23 cellular contexts compared by ENCODE assay signal in the genomic region with DNA sequence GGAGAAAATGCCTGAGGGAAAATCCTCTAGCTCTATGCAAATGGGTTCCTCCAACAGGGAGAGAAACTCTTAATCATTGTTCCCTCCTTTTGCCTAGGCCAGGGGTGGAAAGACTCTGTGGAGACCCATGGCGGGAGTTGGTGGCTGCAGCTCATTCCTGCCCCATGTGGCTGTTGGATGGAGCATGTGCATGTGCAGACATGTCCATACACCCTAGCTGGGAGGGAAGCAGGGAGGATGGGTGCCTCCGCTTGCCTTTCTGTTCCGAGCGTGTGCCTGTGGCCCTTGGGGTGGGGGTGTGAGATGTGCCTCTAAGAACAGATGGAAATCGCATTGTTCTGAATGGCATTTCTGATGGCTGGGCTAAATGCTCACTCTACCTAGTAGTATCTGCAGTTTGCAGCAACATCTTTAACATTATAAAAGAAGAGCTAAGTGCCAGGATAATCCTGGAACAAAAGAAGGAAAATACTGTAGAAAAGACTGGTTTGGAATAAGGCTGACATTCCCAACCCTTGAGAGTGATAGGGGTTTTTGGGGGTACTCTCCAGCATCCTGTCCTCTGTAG.
"Had no signal": no experiment of that assay in that cellular context is flagged by ENCODE, and none has a peak within 500 bp of the region (broad histone marks: within the 10 kb centered on the region; RNA-seq: fewer than 3 reads in every experiment).

No MANE protein-coding gene starts in this region.

- H3K27me3 ChIP-seq: adrenal gland, foreskin keratinocyte, left lung, spleen, thyroid gland had no signal

- H3K36me3 Mint-ChIP-seq: natural killer cell had no signal

- H3K36me3 ChIP-seq: adrenal gland, prostate gland, thyroid gland had no signal

- H3K4me3 ChIP-seq: adrenal gland, coronary artery, left lung, lung, prostate gland, spleen, thyroid gland had no signal

- H3K27me3 Mint-ChIP-seq: activated naive CD8-positive, alpha-beta T cell had no signal

- H3K9me3 ChIP-seq: adrenal gland, prostate gland, thyroid gland had no signal

- H3K27ac Mint-ChIP-seq: activated naive CD8-positive, alpha-beta T cell; activated T-helper 2 cell treated with anti-CD3 and anti-CD28 coated beads, Interferon-gamma antibody, Interleukin-2, Interleukin-4, amounts not matched to agents 10 μg/mL and 5 μg/mL and 100 μg/mL, durations not matched to agents 14 hours and 24 hours and 36 hours; natural killer cell; T-helper 1 cell treated with Interleukin-12 subunit alpha and Interleukin-12 subunit beta and Interleukin-4 antibody, amounts not matched to agents 30 μg/mL and 1 μg/mL, for 36 hours had no signal

- ATAC-seq: activated T-cell treated with anti-CD3 and anti-CD28 coated beads, Interleukin-2, amount 50 U/mL, for 4 hours; left lung; natural killer cell; stimulated activated naive CD8-positive, alpha-beta T cell treated with anti-CD3 and anti-CD28 coated beads, Interleukin-15, Interleukin-2, amounts not matched to agents 100 U/mL and 50 U/mL, for 24 hours had no signal

- H3K4me1 ChIP-seq: adrenal gland, foreskin keratinocyte, left lung, prostate gland, thyroid gland had no signal

- H3K27ac ChIP-seq: adrenal gland, coronary artery, left lung, prostate gland, spleen, thyroid gland had no signal

- H3K4me3 Mint-ChIP-seq: activated naive CD8-positive, alpha-beta T cell; activated T-cell treated with anti-CD3 and anti-CD28 coated beads, Interleukin-2, amount 50 U/mL, for 4 hours; natural killer cell; T-helper 1 cell treated with Interleukin-12 subunit alpha and Interleukin-12 subunit beta and Interleukin-4 antibody, amounts not matched to agents 30 μg/mL and 1 μg/mL, for 36 hours had no signal

- DNase-seq: activated CD4-positive, alpha-beta T cell treated with anti-CD3 and anti-CD28 coated beads for 4 hours; activated CD4-positive, alpha-beta T cell treated with anti-CD3 and anti-CD28 coated beads, Interleukin-2, amount 50 U/mL, for 48 hours; activated CD4-positive, CD25-positive, alpha-beta regulatory T cell; activated CD8-positive, alpha-beta memory T cell treated with anti-CD3 and anti-CD28 coated beads, Interleukin-2, amount 50 U/mL, for 48 hours; activated naive CD4-positive, alpha-beta T cell; activated T-cell treated with anti-CD3 and anti-CD28 coated beads, Interleukin-2, amount 50 U/mL, for 4 hours; adrenal gland; kidney glomerular epithelial cell; left lung; midbrain; natural killer cell; spleen; stimulated activated CD4-positive, alpha-beta T cell treated with anti-CD3 and anti-CD28 coated beads, Interleukin-4, amount 100 ng/mL, for 4 hours; stimulated activated naive CD8-positive, alpha-beta T cell treated with anti-CD3 and anti-CD28 coated beads, Interleukin-15, Interleukin-2, amounts not matched to agents 100 U/mL and 50 U/mL, for 24 hours; substantia nigra; thyroid gland had no signal
